8 cellular contexts compared by ENCODE assay signal in the genomic region with DNA sequence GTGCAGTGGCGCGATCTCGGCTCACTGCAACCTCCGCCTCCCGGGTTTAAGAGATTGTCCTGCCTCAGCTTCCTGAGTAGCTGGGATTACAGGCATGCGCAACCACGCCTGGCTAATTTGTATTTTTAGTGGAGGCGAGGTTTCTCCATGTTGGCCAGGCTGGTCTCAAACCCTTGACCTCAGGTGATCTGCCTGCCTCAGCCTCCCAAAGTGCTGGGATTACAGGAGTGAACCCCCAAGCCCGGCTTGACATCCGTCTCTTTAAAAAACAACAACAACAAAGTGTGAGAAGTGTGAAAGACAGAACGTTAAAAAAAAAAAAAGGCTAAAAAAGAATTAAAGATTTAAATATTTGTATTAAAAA. TPM values are rescaled to one million over a fixed set of nuclear protein-coding genes. Genes with fewer than 3 reads are reported as not detected.
A peak's percentile ranks its signal among the peaks of the same experiment; 100 is the strongest.
DNase-seq lines count a peak whose midpoint lies in the region; ATAC-seq, FAIRE-seq and TF ChIP-seq lines count a peak whose summit lies in the region.
"Not testable (repeated sequence)": the region's sequence is repeated elsewhere in the genome, so short reads cannot be mapped to it uniquely, and the experiment has no call there.
"Had no signal": no experiment of that assay in that cellular context is flagged by ENCODE, and none has a peak within 500 bp of the region (broad histone marks: within the 10 kb centered on the region; RNA-seq: fewer than 3 reads in every experiment).

No MANE protein-coding gene starts in this region.

- POLR2A ChIA-PET in K562 (lab: Yijun Ruan, JAX): interaction anchor here (0.6 to 9.7 kb wide), 12 partner anchors 14 to 310 kb away, joined by 3 to 205 read pairs (median 4); a partner anchor contains a TSS

- H3K36me3 Mint-ChIP-seq in T-helper 1 cell treated with Interleukin-12 subunit alpha and Interleukin-12 subunit beta and Interleukin-4 antibody, amounts not matched to agents 30 μg/mL and 1 μg/mL, for 36 hours (ENCODE audit: low read depth): peaks cover 25% of the 10 kb centered on the region
- not testable (repeated sequence) for H3K36me3 Mint-ChIP-seq in neural crest cell (ENCODE audit: low read depth)

- TF ChIP-seq CTCF in GM12865 (IDR thresholded peaks at IDR 0.05; ENCODE audit: insufficient read depth, low read depth, low read length, missing control alignments); K562 (IDR thresholded peaks at IDR 0.05 in 2 of 3, conservative IDR thresholded peaks at IDR 0.05 in 1 of 3; ENCODE audit: insufficient read depth in 2 of 3, low read depth in 1 of 3, low read length in 3 of 3); cardiac muscle cell (IDR thresholded peaks at IDR 0.05; ENCODE audit: low read depth, low read length); neural crest cell (conservative IDR thresholded peaks at IDR 0.05); tibial artery (IDR thresholded peaks at IDR 0.05): not testable (repeated sequence)

- H3K9me3 ChIP-seq in K562 (replicated peaks; ENCODE audit: control insufficient read depth, insufficient read depth, low read depth, low read length); cardiac muscle cell (ENCODE audit: low read depth); tibial artery: not testable (repeated sequence)

- H3K4me3 ChIP-seq in GM12865 (ENCODE audit: low read depth, low read length) (peak overlapping the region; percentile 99; the same call in 1 of the 2 replicates), K562 (peak overlapping the region; percentile 12; the same call in 1 of the 2 replicates), cardiac muscle cell (peak overlapping the region; percentile 70), tibial artery (peak overlapping the region; percentile 67 to 81)

- H3K27ac ChIP-seq in K562 (ENCODE audit: extremely low read depth, low read depth, low read length): peak overlapping the region; percentile 72
- peak overlapping the region; percentile 78 for H3K27ac ChIP-seq in cardiac muscle cell
- H3K27ac ChIP-seq in tibial artery: peak overlapping the region; percentile 88

- WGBS in K562 (ENCODE audit: insufficient coverage, low coverage, missing lambda C conversion rate): 12% methylated on average over 9 of the region's 11 CpGs

- CTCF ChIA-PET in K562 (lab: Yijun Ruan, JAX; ENCODE audit: low intra/inter-chr PET ratio): interaction anchor here (0.9 kb wide), 1 partner anchor 71 kb away, joined by 3 read pairs; no protein-coding TSS in a partner anchor

- not testable (repeated sequence) for H3K27me3 ChIP-seq in K562 (ENCODE audit: control insufficient read depth in 2 of 2, insufficient read depth in 2 of 2, low read length in 2 of 2); cardiac muscle cell; tibial artery

- H3K27me3 Mint-ChIP-seq in T-helper 1 cell treated with Interleukin-12 subunit alpha and Interleukin-12 subunit beta and Interleukin-4 antibody, amounts not matched to agents 30 μg/mL and 1 μg/mL, for 36 hours (ENCODE audit: low read depth): peaks cover 19% of the 10 kb centered on the region
- H3K27me3 Mint-ChIP-seq in neural crest cell (ENCODE audit: low read depth): not testable (repeated sequence)

- not testable (repeated sequence) for H4K20me1 ChIP-seq in K562 (replicated peaks; ENCODE audit: control insufficient read depth, insufficient read depth, low read length)

- not testable (repeated sequence) for TF ChIP-seq RAD21 in K562 (CRISPR knock-in tag; conservative IDR thresholded peaks at IDR 0.05 in 1 of 2, IDR thresholded peaks at IDR 0.05 in 1 of 2)

- H3K36me3 ChIP-seq in K562 (ENCODE audit: control insufficient read depth, insufficient read depth, low read length): peaks cover 15% of the 10 kb centered on the region; the same call in 2 of the 3 replicates
- H3K36me3 ChIP-seq in cardiac muscle cell: not testable (repeated sequence)
- H3K36me3 ChIP-seq in tibial artery: peaks cover 3 to 15% (median 3%) of the 10 kb centered on the region in 3 donors

- ATAC-seq in K562: not testable (repeated sequence)

- H3K9me3 Mint-ChIP-seq in T-helper 1 cell treated with Interleukin-12 subunit alpha and Interleukin-12 subunit beta and Interleukin-4 antibody, amounts not matched to agents 30 μg/mL and 1 μg/mL, for 36 hours; neural crest cell: not testable (repeated sequence)

- peaks cover 35% of the 10 kb centered on the region for H3K79me2 ChIP-seq in K562 (ENCODE audit: control insufficient read depth, insufficient read depth, low read length)

- peak overlapping the region; percentile 48 to 88; a peak in 3 of 4 replicates for H3K9ac ChIP-seq in K562 (ENCODE audit: insufficient read depth in 1 of 2, low read depth in 2 of 2, low read length in 2 of 2)

- not testable (repeated sequence) for H3K9me1 ChIP-seq in K562 (ENCODE audit: control insufficient read depth, insufficient read depth, low read length)

- H3K27ac Mint-ChIP-seq in T-helper 1 cell treated with Interleukin-12 subunit alpha and Interleukin-12 subunit beta and Interleukin-4 antibody, amounts not matched to agents 30 μg/mL and 1 μg/mL, for 36 hours: peak overlapping the region; percentile 84
- peak overlapping the region; percentile 96 for H3K27ac Mint-ChIP-seq in neural crest cell (ENCODE audit: unreplicated experiment)

- H2AFZ ChIP-seq in K562 (ENCODE audit: low read depth, low read length): peak overlapping the region; percentile 71

- peaks cover 28% of the 10 kb centered on the region for H3K4me1 Mint-ChIP-seq in T-helper 1 cell treated with Interleukin-12 subunit alpha and Interleukin-12 subunit beta and Interleukin-4 antibody, amounts not matched to agents 30 μg/mL and 1 μg/mL, for 36 hours (ENCODE audit: low read depth)
- peaks cover 23% of the 10 kb centered on the region for H3K4me1 Mint-ChIP-seq in neural crest cell

- FAIRE-seq in K562 (lab: Jason Lieb, UNC): not testable (repeated sequence)

- not testable (repeated sequence) for DNase-seq in GM12865 (ENCODE audit: low read depth); K562 (ENCODE audit: extremely low read depth in 1 of 4, low spot score in 3 of 4); cardiac muscle cell (ENCODE audit: low read depth in 1 of 2, low spot score in 1 of 2); neural crest cell (ENCODE audit: low read depth, low spot score); tibial artery

- H3K4me2 ChIP-seq in K562 (ENCODE audit: insufficient read depth, low read length): peak overlapping the region; percentile 89

- TF ChIP-seq EP300 in K562 (IDR thresholded peaks at IDR 0.05; ENCODE audit: low read length): not testable (repeated sequence)

- intact Hi-C loops in K562 (cut with micrococcal nuclease); tibial artery (cut with DNase I; ENCODE audit: low total_unique reads): not testable (repeated sequence)

- H3K4me1 ChIP-seq in K562 (replicated peaks in 1 of 2; ENCODE audit: control insufficient read depth in 2 of 2, insufficient read depth in 2 of 2, low read length in 2 of 2): peaks cover 27 to 69% of the 10 kb centered on the region in 2 experiments
- not testable (repeated sequence) for H3K4me1 ChIP-seq in cardiac muscle cell (ENCODE audit: low read depth)
- peaks cover 0 to 46% (median 34%) of the 10 kb centered on the region in 4 donors for H3K4me1 ChIP-seq in tibial artery

- in situ Hi-C loops in K562 (cut with MboI): not testable (repeated sequence)

- TF ChIP-seq POLR2A in K562 (conservative IDR thresholded peaks at IDR 0.05): 0 out of 2 replicates have a peak, but pooled peaks have one; percentile 33

- BruUV-seq in K562 (replicated peaks; lab: Mats Ljungman, UMichigan): not testable (repeated sequence)

- H3K4me3 Mint-ChIP-seq in T-helper 1 cell treated with Interleukin-12 subunit alpha and Interleukin-12 subunit beta and Interleukin-4 antibody, amounts not matched to agents 30 μg/mL and 1 μg/mL, for 36 hours: peak overlapping the region; percentile 59
- H3K4me3 Mint-ChIP-seq in neural crest cell: peak overlapping the region; percentile 92

RNA-seq across cellular contexts. Expression of a gene that starts 0.7 kb away (rescaled TPM):
- total RNA-seq in K562 (2011; cell fraction: chromatin; rRNA removed; ENCODE audit: low replicate concordance): 137 and 349 TPM in 2 replicates
- 313 and 352 TPM in 2 replicates for total RNA-seq in K562 (2011; cell fraction: nucleolus; rRNA removed)
- 274 and 285 TPM in 2 replicates for total RNA-seq in K562 (2011; cell fraction: nucleoplasm; rRNA removed)
- 102 and 111 TPM in 2 replicates for total RNA-seq in K562 (2014; rRNA removed)
- 25.5 and 42.5 TPM in 2 replicates for total RNA-seq in K562 (2014; rRNA removed; fragmentation: Illumina TruSeq; extraction: Trizol)
- total RNA-seq in K562 (2015; rRNA removed; fragmentation: Illumina TruSeq; extraction: Trizol): 71.7 and 82.4 TPM in 2 replicates
- total RNA-seq in K562 (2021): 138 and 153 TPM in 2 replicates
- 59.3 and 117 TPM in 2 replicates for polyA plus RNA-seq in K562 (2011; rRNA removed)
- polyA plus RNA-seq in K562 (2011; cell fraction: cytosol; rRNA removed): 120 and 173 TPM in 2 replicates
- 155 and 191 TPM in 2 replicates for polyA plus RNA-seq in K562 (2011; cell fraction: nucleus; rRNA removed)
- 146 and 236 TPM in 2 replicates for polyA plus RNA-seq in K562 (2012)
- 87.6 and 141 TPM in 2 replicates for polyA plus RNA-seq in K562 (2014; fragmentation: Illumina TruSeq; extraction: Trizol)
- polyA plus RNA-seq in K562 (2014; fragmentation: Nextera tagmentation; extraction: Ambion mirVana): 1 to 10 TPM; 3.1 to 5.3 TPM
- polyA plus RNA-seq in K562 (2014; rRNA removed): 133 and 139 TPM in 2 replicates
- 33.7 and 41.4 TPM in 2 replicates for polyA minus RNA-seq in K562 (2011; rRNA and poly(A)+ RNA removed)
- polyA minus RNA-seq in K562 (2011; cell fraction: cytosol; rRNA and poly(A)+ RNA removed): 54.1 and 89.7 TPM in 2 replicates
- 35.5 and 49.4 TPM in 2 replicates for polyA minus RNA-seq in K562 (2011; cell fraction: nucleus; rRNA and poly(A)+ RNA removed)
- total RNA-seq in cardiac muscle cell: 274 and 337 TPM in 2 replicates
- polyA plus RNA-seq in cardiac muscle cell: 230 and 290 TPM in 2 replicates
- 102 and 108 TPM in 2 replicates for total RNA-seq in neural crest cell

RNA-seq across cellular contexts. Expression of a gene that starts 0.8 kb away (rescaled TPM):
- 0.46 and 1.5 TPM in 2 replicates for total RNA-seq in K562 (2011; cell fraction: chromatin; rRNA removed; ENCODE audit: low replicate concordance)
- total RNA-seq in K562 (2011; cell fraction: nucleolus; rRNA removed): 1.2 and 1.7 TPM in 2 replicates
- total RNA-seq in K562 (2011; cell fraction: nucleoplasm; rRNA removed): 0.53 and 2.4 TPM in 2 replicates
- 0.05 TPM in 1 of 2 replicates, not detected in the other for total RNA-seq in K562 (2014; rRNA removed)
- total RNA-seq in K562 (2014; rRNA removed; fragmentation: Illumina TruSeq; extraction: Trizol): 0.07 TPM in 1 of 2 replicates, not detected in the other
- total RNA-seq in K562 (2015; rRNA removed; fragmentation: Illumina TruSeq; extraction: Trizol): 0.11 TPM in 2 replicates
- 0.89 and 1.5 TPM in 2 replicates for total RNA-seq in K562 (2021)
- 0.25 and 1.4 TPM in 2 replicates for polyA plus RNA-seq in K562 (2011; rRNA removed)
- polyA plus RNA-seq in K562 (2011; cell fraction: cytosol; rRNA removed): 0.49 and 1.2 TPM in 2 replicates
- polyA plus RNA-seq in K562 (2011; cell fraction: nucleus; rRNA removed): 0.37 and 2.6 TPM in 2 replicates
- 0.53 and 0.68 TPM in 2 replicates for polyA plus RNA-seq in K562 (2012)
- polyA plus RNA-seq in K562 (2014; fragmentation: Illumina TruSeq; extraction: Trizol): 0.15 and 0.19 TPM in 2 replicates
- under 1 TPM in 1 of 2 experiments, not detected in 1; 0.18 TPM for polyA plus RNA-seq in K562 (2014; fragmentation: Nextera tagmentation; extraction: Ambion mirVana)
- polyA plus RNA-seq in K562 (2014; rRNA removed): 0.38 and 1.1 TPM in 2 replicates
- 0.53 and 0.90 TPM in 2 replicates for polyA minus RNA-seq in K562 (2011; rRNA and poly(A)+ RNA removed)
- 2.3 TPM in 1 of 2 replicates, not detected in the other for polyA minus RNA-seq in K562 (2011; cell fraction: cytosol; rRNA and poly(A)+ RNA removed)
- 0.78 TPM in 1 of 2 replicates, not detected in the other for polyA minus RNA-seq in K562 (2011; cell fraction: nucleus; rRNA and poly(A)+ RNA removed)
- 0.25 and 2.0 TPM in 2 replicates for total RNA-seq in cardiac muscle cell
- 0.26 and 1.0 TPM in 2 replicates for polyA plus RNA-seq in cardiac muscle cell
- total RNA-seq in neural crest cell: not detected in 2 replicates
- total RNA-seq: HT1080, myocyte had no signal

RNA-seq across cellular contexts. Expression of a gene that starts 27.1 kb away (rescaled TPM):
- 91.7 and 166 TPM in 2 replicates for total RNA-seq in K562 (2011; cell fraction: chromatin; rRNA removed; ENCODE audit: low replicate concordance)
- total RNA-seq in K562 (2011; cell fraction: nucleolus; rRNA removed): 117 and 129 TPM in 2 replicates
- total RNA-seq in K562 (2011; cell fraction: nucleoplasm; rRNA removed): 102 and 128 TPM in 2 replicates
- total RNA-seq in K562 (2014; rRNA removed) (59.1 and 87.0 TPM in 2 replicates), K562 (2014; rRNA removed; fragmentation: Illumina TruSeq; extraction: Trizol) (37.8 and 44.0 TPM in 2 replicates), K562 (2015; rRNA removed; fragmentation: Illumina TruSeq; extraction: Trizol) (34.8 and 35.5 TPM in 2 replicates), K562 (2021) (64.8 and 67.4 TPM in 2 replicates), cardiac muscle cell (54.1 and 85.1 TPM in 2 replicates), neural crest cell (27.5 and 27.8 TPM in 2 replicates)
- polyA plus RNA-seq in K562 (2011; rRNA removed) (38.1 and 60.9 TPM in 2 replicates), K562 (2014; fragmentation: Illumina TruSeq; extraction: Trizol) (67.6 and 73.7 TPM in 2 replicates), K562 (2014; fragmentation: Nextera tagmentation; extraction: Ambion mirVana) (1 to 10 TPM in 1 of 2 experiments, under 1 TPM in 1; 0.42 to 1.3 TPM), K562 (2014; rRNA removed) (55.7 and 77.6 TPM in 2 replicates), cardiac muscle cell (87.6 and 95.7 TPM in 2 replicates)
- 32.7 and 34.1 TPM in 2 replicates for polyA plus RNA-seq in K562 (2011; cell fraction: cytosol; rRNA removed)
- 82.3 and 88.1 TPM in 2 replicates for polyA plus RNA-seq in K562 (2011; cell fraction: nucleus; rRNA removed)
- polyA plus RNA-seq in K562 (2012): 62.3 and 136 TPM in 2 replicates
- polyA minus RNA-seq in K562 (2011; rRNA and poly(A)+ RNA removed): 26.6 and 38.8 TPM in 2 replicates
- 24.1 and 29.0 TPM in 2 replicates for polyA minus RNA-seq in K562 (2011; cell fraction: cytosol; rRNA and poly(A)+ RNA removed)
- polyA minus RNA-seq in K562 (2011; cell fraction: nucleus; rRNA and poly(A)+ RNA removed): 33.5 and 61.9 TPM in 2 replicates

RNA-seq across cellular contexts. Expression of a gene that starts 31.0 kb away (rescaled TPM):
- 22.1 and 56.7 TPM in 2 replicates for total RNA-seq in K562 (2011; cell fraction: chromatin; rRNA removed; ENCODE audit: low replicate concordance)
- 27.5 and 39.4 TPM in 2 replicates for total RNA-seq in K562 (2011; cell fraction: nucleolus; rRNA removed)
- 22.7 and 27.9 TPM in 2 replicates for total RNA-seq in K562 (2011; cell fraction: nucleoplasm; rRNA removed)
- 17.0 and 20.1 TPM in 2 replicates for total RNA-seq in K562 (2014; rRNA removed)
- total RNA-seq in K562 (2014; rRNA removed; fragmentation: Illumina TruSeq; extraction: Trizol): 3.3 and 4.4 TPM in 2 replicates
- total RNA-seq in K562 (2015; rRNA removed; fragmentation: Illumina TruSeq; extraction: Trizol): 5.2 and 5.6 TPM in 2 replicates
- 27.2 and 30.8 TPM in 2 replicates for total RNA-seq in K562 (2021)
- polyA plus RNA-seq in K562 (2011; rRNA removed): 13.4 and 25.1 TPM in 2 replicates
- polyA plus RNA-seq in K562 (2011; cell fraction: cytosol; rRNA removed): 20.5 and 26.0 TPM in 2 replicates
- 33.6 and 37.4 TPM in 2 replicates for polyA plus RNA-seq in K562 (2011; cell fraction: nucleus; rRNA removed)
- polyA plus RNA-seq in K562 (2012): 17.0 and 29.2 TPM in 2 replicates
- polyA plus RNA-seq in K562 (2014; fragmentation: Illumina TruSeq; extraction: Trizol): 11.4 and 18.4 TPM in 2 replicates
- under 1 TPM; 0.07 to 0.31 TPM for polyA plus RNA-seq in K562 (2014; fragmentation: Nextera tagmentation; extraction: Ambion mirVana)
- 22.0 and 23.5 TPM in 2 replicates for polyA plus RNA-seq in K562 (2014; rRNA removed)
- 2.8 and 3.5 TPM in 2 replicates for polyA minus RNA-seq in K562 (2011; rRNA and poly(A)+ RNA removed)
- 10.6 and 15.0 TPM in 2 replicates for polyA minus RNA-seq in K562 (2011; cell fraction: cytosol; rRNA and poly(A)+ RNA removed)
- polyA minus RNA-seq in K562 (2011; cell fraction: nucleus; rRNA and poly(A)+ RNA removed): 8.1 and 13.7 TPM in 2 replicates
- 22.5 and 27.1 TPM in 2 replicates for total RNA-seq in cardiac muscle cell
- polyA plus RNA-seq in cardiac muscle cell: 29.4 and 37.1 TPM in 2 replicates
- 38.1 and 41.8 TPM in 2 replicates for total RNA-seq in neural crest cell

RNA-seq across cellular contexts. Expression of a gene that starts 34.1 kb away (rescaled TPM):
- 1.4 and 2.3 TPM in 2 replicates for total RNA-seq in K562 (2011; cell fraction: chromatin; rRNA removed; ENCODE audit: low replicate concordance)
- total RNA-seq in K562 (2011; cell fraction: nucleolus; rRNA removed): 1.7 and 2.7 TPM in 2 replicates
- total RNA-seq in K562 (2011; cell fraction: nucleoplasm; rRNA removed): 0.99 and 1.0 TPM in 2 replicates
- total RNA-seq in K562 (2014; rRNA removed): 1.1 and 1.5 TPM in 2 replicates
- 0.44 and 0.51 TPM in 2 replicates for total RNA-seq in K562 (2014; rRNA removed; fragmentation: Illumina TruSeq; extraction: Trizol)
- total RNA-seq in K562 (2015; rRNA removed; fragmentation: Illumina TruSeq; extraction: Trizol): 0.76 and 1.2 TPM in 2 replicates
- 1.6 and 2.1 TPM in 2 replicates for total RNA-seq in K562 (2021)
- polyA plus RNA-seq in K562 (2011; rRNA removed): 1.9 and 4.2 TPM in 2 replicates
- polyA plus RNA-seq in K562 (2011; cell fraction: cytosol; rRNA removed): 4.5 and 4.6 TPM in 2 replicates
- polyA plus RNA-seq in K562 (2011; cell fraction: nucleus; rRNA removed): 3.6 and 5.2 TPM in 2 replicates
- 2.2 and 4.5 TPM in 2 replicates for polyA plus RNA-seq in K562 (2012)
- 0.37 and 1.2 TPM in 2 replicates for polyA plus RNA-seq in K562 (2014; fragmentation: Illumina TruSeq; extraction: Trizol)
- under 1 TPM; 0.41 to 0.87 TPM for polyA plus RNA-seq in K562 (2014; fragmentation: Nextera tagmentation; extraction: Ambion mirVana)
- polyA plus RNA-seq in K562 (2014; rRNA removed): 1.3 and 1.6 TPM in 2 replicates
- 0.25 and 0.45 TPM in 2 replicates for polyA minus RNA-seq in K562 (2011; rRNA and poly(A)+ RNA removed)
- 2.7 TPM in 1 of 2 replicates, not detected in the other for polyA minus RNA-seq in K562 (2011; cell fraction: cytosol; rRNA and poly(A)+ RNA removed)
- polyA minus RNA-seq in K562 (2011; cell fraction: nucleus; rRNA and poly(A)+ RNA removed): 0.81 and 1.6 TPM in 2 replicates
- 2.2 and 4.8 TPM in 2 replicates for total RNA-seq in cardiac muscle cell
- polyA plus RNA-seq in cardiac muscle cell: 7.0 and 10.2 TPM in 2 replicates
- 0.47 and 0.82 TPM in 2 replicates for total RNA-seq in neural crest cell
- total RNA-seq: HT1080 had no signal

Comparison
In these comparisons a context has a peak if more than half of its experiments do, and no peak if none do; other contexts are left out.
1. H3K4me3 ChIP-seq: peak in every context shown above with its lines; median percentile 99 in GM12865; 74 in tibial artery; 70 in cardiac muscle cell; 12 in K562.